Comparison of ENCODE assay signal across 12 cellular contexts in genomic region chr2:219293736-219294201, GRCh38. TPM values are rescaled to one million over a fixed set of nuclear protein-coding genes. Genes with fewer than 3 reads are reported as not detected.
DNase-seq lines count a peak whose midpoint lies in the region; ATAC-seq, FAIRE-seq and TF ChIP-seq lines count a peak whose summit lies in the region.
"Had no signal": no experiment of that assay in that cellular context is flagged by ENCODE, and none has a peak within 500 bp of the region (broad histone marks: within the 10 kb centered on the region; RNA-seq: fewer than 3 reads in every experiment).

No MANE protein-coding gene starts in this region.

- H3K4me3 Mint-ChIP-seq in activated CD4-positive, alpha-beta memory T cell treated with anti-CD3 and anti-CD28 coated beads for 36 hours, result no peak overlapping the region
- peak overlapping the region; percentile 77 for H3K4me3 Mint-ChIP-seq in stimulated activated naive CD8-positive, alpha-beta T cell treated with anti-CD3 and anti-CD28 coated beads, Interleukin-15, amount 100 ng/mL, for 72 hours

- no peaks in the 10 kb centered on the region for H3K36me3 ChIP-seq in iPS-18a (ENCODE audit: control insufficient read depth, low read depth, low read length)
- H3K36me3 ChIP-seq: right atrium auricular region had no signal

- POLR2A ChIA-PET in activated CD4-positive, alpha-beta memory T cell treated with anti-CD3 and anti-CD28 coated beads for 36 hours (lab: Charles Lee), result interaction anchor here (1.3 to 4.1 kb wide), 4 partner anchors 9 to 64 kb away, joined by 4 to 34 read pairs (median 13); partner anchors contain the start of genes ANKZF1, ATG9A and DNAJB2

- CTCF ChIA-PET in activated CD4-positive, alpha-beta memory T cell treated with anti-CD3 and anti-CD28 coated beads for 36 hours (lab: Charles Lee), result interaction anchor here (0.7 to 10.8 kb wide), 9 partner anchors 14 to 335 kb away, joined by 3 to 252 read pairs (median 16); partner anchors contain the start of genes ABCB6, CDK5R2, DNAJB2 and GLB1L

- no peak overlapping the region for H3K27ac Mint-ChIP-seq in activated CD4-positive, alpha-beta memory T cell treated with anti-CD3 and anti-CD28 coated beads for 36 hours
- H3K27ac Mint-ChIP-seq in stimulated activated naive CD8-positive, alpha-beta T cell treated with anti-CD3 and anti-CD28 coated beads, Interleukin-15, amount 100 ng/mL, for 72 hours, result peak overlapping the region; percentile 37 to 85

- no peak for ATAC-seq in activated CD4-positive, CD25-positive, alpha-beta regulatory T cell treated with anti-CD3 and anti-CD28 coated beads, Interleukin-2, amount 50 U/mL, for 24 hours
- no peak for ATAC-seq in stimulated activated naive CD8-positive, alpha-beta T cell treated with anti-CD3 and anti-CD28 coated beads, Interleukin-15, amount 100 ng/mL, for 72 hours
- no peak for ATAC-seq in sciatic nerve

- peaks cover 11% of the 10 kb centered on the region for H3K4me1 Mint-ChIP-seq in activated CD4-positive, alpha-beta memory T cell treated with anti-CD3 and anti-CD28 coated beads for 36 hours (ENCODE audit: low read depth)
- H3K4me1 Mint-ChIP-seq in stimulated activated naive CD8-positive, alpha-beta T cell treated with anti-CD3 and anti-CD28 coated beads, Interleukin-15, amount 100 ng/mL, for 72 hours, result peaks cover 48% of the 10 kb centered on the region

- H3K4me3 ChIP-seq in iPS-18a (ENCODE audit: low read length), result peak overlapping the region; percentile 79

- H3K27me3 ChIP-seq in iPS-18a (ENCODE audit: control insufficient read depth, insufficient read depth, low read length), result peaks cover 27% of the 10 kb centered on the region
- H3K27me3 ChIP-seq: right atrium auricular region had no signal

- H3K9ac ChIP-seq in iPS-18a (ENCODE audit: low read length), result no peak overlapping the region

- no peaks in the 10 kb centered on the region for H3K9me3 Mint-ChIP-seq in activated CD4-positive, alpha-beta memory T cell treated with anti-CD3 and anti-CD28 coated beads for 36 hours
- H3K9me3 Mint-ChIP-seq in stimulated activated naive CD8-positive, alpha-beta T cell treated with anti-CD3 and anti-CD28 coated beads, Interleukin-15, amount 100 ng/mL, for 72 hours, result no peaks in the 10 kb centered on the region

- no peaks in the 10 kb centered on the region for H3K9me3 ChIP-seq in iPS-18a (ENCODE audit: control insufficient read depth, low read depth, low read length)
- H3K9me3 ChIP-seq: right atrium auricular region had no signal

- H3K27me3 Mint-ChIP-seq in activated CD4-positive, alpha-beta memory T cell treated with anti-CD3 and anti-CD28 coated beads for 36 hours, result peaks cover under 1% of the 10 kb centered on the region
- no peaks in the 10 kb centered on the region for H3K27me3 Mint-ChIP-seq in stimulated activated naive CD8-positive, alpha-beta T cell treated with anti-CD3 and anti-CD28 coated beads, Interleukin-15, amount 100 ng/mL, for 72 hours

- no peak overlapping the region for H3K27ac ChIP-seq in iPS-18a (ENCODE audit: low read length)

- intact Hi-C loops in activated CD4-positive, alpha-beta memory T cell treated with anti-CD3 and anti-CD28 coated beads for 36 hours (cut with micrococcal nuclease), result loop anchor here (2.0 kb wide), 1 partner anchor 117 kb away; the partner anchor contains the start of gene CNPPD1
- intact Hi-C loops in sciatic nerve (cut with DNase I), result no loop called here

- TF ChIP-seq POLR2A in GM12891 (IDR thresholded peaks at IDR 0.05; ENCODE audit: low read depth, low read length), result no peak

- H3K4me1 ChIP-seq in iPS-18a (ENCODE audit: control insufficient read depth, low read depth, low read length), result peaks cover 3% of the 10 kb centered on the region

- peak; percentile 30 for DNase-seq in activated CD4-positive, CD25-positive, alpha-beta regulatory T cell treated with anti-CD3 and anti-CD28 coated beads, Interleukin-2, amount 50 U/mL, for 72 hours
- peak; percentile 6 for DNase-seq in activated CD4-positive, alpha-beta memory T cell treated with anti-CD3 and anti-CD28 coated beads for 36 hours
- peak in 1 of 2 donors; percentile 9 for DNase-seq in stimulated activated naive CD8-positive, alpha-beta T cell treated with anti-CD3 and anti-CD28 coated beads, Interleukin-15, amount 100 ng/mL, for 72 hours
- DNase-seq in GM12891 (ENCODE audit: insufficient read length, low spot score) (no peak), frontal cortex (ENCODE audit: low spot score in 2 of 2) (no peak), sciatic nerve (ENCODE audit: low spot score) (no peak)
- DNase-seq: activated CD4-positive, alpha-beta T cell treated with anti-CD3 and anti-CD28 coated beads, Interleukin-2, amount 50 U/mL, for 4 hours; stimulated activated naive CD4-positive, alpha-beta T cell treated with Interleukin-2 at 50 U/mL for 16 hours had no signal

- FAIRE-seq in GM12891 (lab: Jason Lieb, UNC), result no peak
- no peak for FAIRE-seq in frontal cortex (lab: Jason Lieb, UNC)

- no peaks in the 10 kb centered on the region for H3K36me3 Mint-ChIP-seq in activated CD4-positive, alpha-beta memory T cell treated with anti-CD3 and anti-CD28 coated beads for 36 hours

TF ChIP-seq in GM12891, 5 proteins besides CTCF, POLR2A, EP300 and RAD21:
- TF ChIP-seq SPI1 (IDR thresholded peaks at IDR 0.05; ENCODE audit: low read depth, low read length), result no peak
- no peak for TF ChIP-seq POLR2AphosphoS5 (IDR thresholded peaks at IDR 0.05; ENCODE audit: low read depth, low read length)
- no peak for TF ChIP-seq POU2F2 (IDR thresholded peaks at IDR 0.05; ENCODE audit: low read depth, low read length)
- TF ChIP-seq PAX5 (IDR thresholded peaks at IDR 0.05; ENCODE audit: insufficient read depth, low read length, severe bottlenecking), result no peak
- TF ChIP-seq TAF1 (IDR thresholded peaks at IDR 0.05; ENCODE audit: low read depth, low read length), result no peak

RNA-seq across cellular contexts. Expression of gene DNAJB2, which starts 14.6 kb away (rescaled TPM):
- total RNA-seq in activated CD4-positive, alpha-beta memory T cell treated with anti-CD3 and anti-CD28 coated beads for 36 hours, result 10 to 100 TPM; 37.3 to 39.1 TPM
- polyA plus RNA-seq in GM12891 (2012; ENCODE audit: low read depth, missing spikeins), result 28.8 TPM
- total RNA-seq in frontal cortex, result 46.1 TPM
- 120 TPM for total RNA-seq in sciatic nerve

RNA-seq across cellular contexts. Expression of gene PTPRN, which starts 15.4 kb away (rescaled TPM):
- total RNA-seq in activated CD4-positive, alpha-beta memory T cell treated with anti-CD3 and anti-CD28 coated beads for 36 hours, result under 1 TPM in 1 of 2 experiments, not detected in 1; 0.24 TPM
- polyA plus RNA-seq in GM12891 (2012; ENCODE audit: low read depth, missing spikeins), result 0.14 TPM
- 24.5 TPM for total RNA-seq in frontal cortex
- total RNA-seq in sciatic nerve, result 0.58 TPM

RNA-seq across cellular contexts. Expression of gene RESP18, which starts 38.8 kb away (rescaled TPM):
- total RNA-seq in activated CD4-positive, alpha-beta memory T cell treated with anti-CD3 and anti-CD28 coated beads for 36 hours, result not detected
- polyA plus RNA-seq in GM12891 (2012; ENCODE audit: low read depth, missing spikeins), result not detected
- total RNA-seq in frontal cortex (0.82 TPM), sciatic nerve (not detected)
- total RNA-seq: A172, right atrium auricular region had no signal

RNA-seq across cellular contexts. Expression of gene TUBA4A, which starts 40.1 kb away (rescaled TPM):
- total RNA-seq in activated CD4-positive, alpha-beta memory T cell treated with anti-CD3 and anti-CD28 coated beads for 36 hours, result 100 to 1,000 TPM; 219 to 229 TPM
- polyA plus RNA-seq in GM12891 (2012; ENCODE audit: low read depth, missing spikeins), result 114 TPM
- 2.0 TPM for total RNA-seq in frontal cortex
- total RNA-seq in sciatic nerve, result 12.5 TPM

RNA-seq across cellular contexts. Expression of gene TUBA4B, which starts 40.7 kb away (rescaled TPM):
- not detected for total RNA-seq in activated CD4-positive, alpha-beta memory T cell treated with anti-CD3 and anti-CD28 coated beads for 36 hours
- polyA plus RNA-seq in GM12891 (2012; ENCODE audit: low read depth, missing spikeins), result 0.06 TPM
- total RNA-seq in frontal cortex (not detected), sciatic nerve (not detected)
- total RNA-seq: A172, right atrium auricular region had no signal

Comparison
In these comparisons a context has a peak if more than half of its experiments do, and no peak if none do; other contexts are left out.
1. DNase-seq: peak in activated CD4-positive, CD25-positive, alpha-beta regulatory T cell treated with anti-CD3 and anti-CD28 coated beads, Interleukin-2, amount 50 U/mL, for 72 hours (single experiment) and activated CD4-positive, alpha-beta memory T cell treated with anti-CD3 and anti-CD28 coated beads for 36 hours (single experiment); none in GM12891 (single experiment), frontal cortex (0 of 2) and sciatic nerve (single experiment).
2. RNA of gene PTPRN, which starts 15.4 kb away (total RNA-seq): 24.5 TPM in frontal cortex (single experiment); 0.58 TPM in sciatic nerve (single experiment) and 0.24 TPM in activated CD4-positive, alpha-beta memory T cell treated with anti-CD3 and anti-CD28 coated beads for 36 hours; every median in the first group is over 10 times any median in the second.